In the genomic region with DNA sequence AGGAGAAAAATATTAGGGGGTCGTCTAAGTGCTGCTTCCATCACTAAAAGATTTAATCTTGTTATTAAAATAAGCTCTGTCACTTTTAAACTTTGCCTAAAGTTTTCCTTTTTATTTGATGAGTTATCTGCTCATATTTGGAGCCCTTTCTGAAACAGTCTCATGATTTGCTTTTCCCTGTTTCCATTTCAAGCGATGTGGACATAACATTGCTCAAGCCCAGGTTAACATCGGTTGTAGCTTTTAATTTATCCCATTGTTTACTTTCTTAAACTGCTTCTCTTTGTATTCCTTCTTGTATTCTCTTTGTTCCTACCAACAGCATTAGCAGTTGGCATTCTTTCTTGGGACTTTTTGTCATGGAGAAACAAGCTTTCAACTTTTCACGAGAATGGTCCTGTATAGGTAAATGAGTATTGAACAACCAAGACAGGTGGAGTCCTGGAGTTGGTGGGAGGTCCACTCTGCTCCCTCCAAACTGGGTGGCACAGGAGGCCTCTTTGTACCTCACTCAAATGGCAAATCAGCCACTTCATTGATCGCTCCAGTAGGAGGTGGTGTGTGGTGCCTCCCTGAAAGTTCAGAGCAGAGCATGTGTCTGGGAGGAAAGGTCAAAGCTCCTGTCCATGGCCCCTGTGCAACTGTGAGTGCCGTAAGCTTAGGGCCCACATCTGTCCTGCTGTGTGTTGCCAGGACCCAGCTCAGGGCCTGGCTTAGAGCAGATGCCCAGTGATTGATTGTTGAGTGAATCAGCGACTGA, we compare ENCODE assay signal across 1 cellular context.
TF ChIP-seq lines count a peak whose summit lies in the region.

No MANE protein-coding gene starts in this region.

TF ChIP-seq in GM23338, 12 proteins besides CTCF, POLR2A, EP300 and RAD21 (continued from another document):
- TF ChIP-seq, protein P1, sequence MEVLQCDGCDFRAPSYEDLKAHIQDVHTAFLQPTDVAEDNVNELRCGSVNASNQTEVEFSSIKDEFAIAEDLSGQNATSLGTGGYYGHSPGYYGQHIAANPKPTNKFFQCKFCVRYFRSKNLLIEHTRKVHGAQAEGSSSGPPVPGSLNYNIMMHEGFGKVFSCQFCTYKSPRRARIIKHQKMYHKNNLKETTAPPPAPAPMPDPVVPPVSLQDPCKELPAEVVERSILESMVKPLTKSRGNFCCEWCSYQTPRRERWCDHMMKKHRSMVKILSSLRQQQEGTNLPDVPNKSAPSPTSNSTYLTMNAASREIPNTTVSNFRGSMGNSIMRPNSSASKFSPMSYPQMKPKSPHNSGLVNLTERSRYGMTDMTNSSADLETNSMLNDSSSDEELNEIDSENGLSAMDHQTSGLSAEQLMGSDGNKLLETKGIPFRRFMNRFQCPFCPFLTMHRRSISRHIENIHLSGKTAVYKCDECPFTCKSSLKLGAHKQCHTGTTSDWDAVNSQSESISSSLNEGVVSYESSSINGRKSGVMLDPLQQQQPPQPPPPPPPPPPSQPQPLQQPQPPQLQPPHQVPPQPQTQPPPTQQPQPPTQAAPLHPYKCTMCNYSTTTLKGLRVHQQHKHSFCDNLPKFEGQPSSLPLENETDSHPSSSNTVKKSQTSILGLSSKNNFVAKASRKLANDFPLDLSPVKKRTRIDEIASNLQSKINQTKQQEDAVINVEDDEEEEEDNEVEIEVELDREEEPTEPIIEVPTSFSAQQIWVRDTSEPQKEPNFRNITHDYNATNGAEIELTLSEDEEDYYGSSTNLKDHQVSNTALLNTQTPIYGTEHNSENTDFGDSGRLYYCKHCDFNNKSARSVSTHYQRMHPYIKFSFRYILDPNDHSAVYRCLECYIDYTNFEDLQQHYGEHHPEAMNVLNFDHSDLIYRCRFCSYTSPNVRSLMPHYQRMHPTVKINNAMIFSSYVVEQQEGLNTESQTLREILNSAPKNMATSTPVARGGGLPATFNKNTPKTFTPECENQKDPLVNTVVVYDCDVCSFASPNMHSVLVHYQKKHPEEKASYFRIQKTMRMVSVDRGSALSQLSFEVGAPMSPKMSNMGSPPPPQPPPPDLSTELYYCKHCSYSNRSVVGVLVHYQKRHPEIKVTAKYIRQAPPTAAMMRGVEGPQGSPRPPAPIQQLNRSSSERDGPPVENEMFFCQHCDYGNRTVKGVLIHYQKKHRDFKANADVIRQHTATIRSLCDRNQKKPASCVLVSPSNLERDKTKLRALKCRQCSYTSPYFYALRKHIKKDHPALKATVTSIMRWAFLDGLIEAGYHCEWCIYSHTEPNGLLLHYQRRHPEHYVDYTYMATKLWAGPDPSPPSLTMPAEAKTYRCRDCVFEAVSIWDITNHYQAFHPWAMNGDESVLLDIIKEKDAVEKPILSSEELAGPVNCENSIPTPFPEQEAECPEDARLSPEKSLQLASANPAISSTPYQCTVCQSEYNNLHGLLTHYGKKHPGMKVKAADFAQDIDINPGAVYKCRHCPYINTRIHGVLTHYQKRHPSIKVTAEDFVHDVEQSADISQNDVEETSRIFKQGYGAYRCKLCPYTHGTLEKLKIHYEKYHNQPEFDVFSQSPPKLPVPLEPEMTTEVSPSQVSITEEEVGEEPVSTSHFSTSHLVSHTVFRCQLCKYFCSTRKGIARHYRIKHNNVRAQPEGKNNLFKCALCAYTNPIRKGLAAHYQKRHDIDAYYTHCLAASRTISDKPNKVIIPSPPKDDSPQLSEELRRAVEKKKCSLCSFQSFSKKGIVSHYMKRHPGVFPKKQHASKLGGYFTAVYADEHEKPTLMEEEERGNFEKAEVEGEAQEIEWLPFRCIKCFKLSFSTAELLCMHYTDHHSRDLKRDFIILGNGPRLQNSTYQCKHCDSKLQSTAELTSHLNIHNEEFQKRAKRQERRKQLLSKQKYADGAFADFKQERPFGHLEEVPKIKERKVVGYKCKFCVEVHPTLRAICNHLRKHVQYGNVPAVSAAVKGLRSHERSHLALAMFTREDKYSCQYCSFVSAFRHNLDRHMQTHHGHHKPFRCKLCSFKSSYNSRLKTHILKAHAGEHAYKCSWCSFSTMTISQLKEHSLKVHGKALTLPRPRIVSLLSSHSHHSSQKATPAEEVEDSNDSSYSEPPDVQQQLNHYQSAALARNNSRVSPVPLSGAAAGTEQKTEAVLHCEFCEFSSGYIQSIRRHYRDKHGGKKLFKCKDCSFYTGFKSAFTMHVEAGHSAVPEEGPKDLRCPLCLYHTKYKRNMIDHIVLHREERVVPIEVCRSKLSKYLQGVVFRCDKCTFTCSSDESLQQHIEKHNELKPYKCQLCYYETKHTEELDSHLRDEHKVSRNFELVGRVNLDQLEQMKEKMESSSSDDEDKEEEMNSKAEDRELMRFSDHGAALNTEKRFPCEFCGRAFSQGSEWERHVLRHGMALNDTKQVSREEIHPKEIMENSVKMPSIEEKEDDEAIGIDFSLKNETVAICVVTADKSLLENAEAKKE (CRISPR knock-in tag; IDR thresholded peaks at IDR 0.05): no peak
- no peak for TF ChIP-seq EZH2 (IDR thresholded peaks at IDR 0.05; ENCODE audit: low read depth, unreplicated experiment)
